In the genomic region with DNA sequence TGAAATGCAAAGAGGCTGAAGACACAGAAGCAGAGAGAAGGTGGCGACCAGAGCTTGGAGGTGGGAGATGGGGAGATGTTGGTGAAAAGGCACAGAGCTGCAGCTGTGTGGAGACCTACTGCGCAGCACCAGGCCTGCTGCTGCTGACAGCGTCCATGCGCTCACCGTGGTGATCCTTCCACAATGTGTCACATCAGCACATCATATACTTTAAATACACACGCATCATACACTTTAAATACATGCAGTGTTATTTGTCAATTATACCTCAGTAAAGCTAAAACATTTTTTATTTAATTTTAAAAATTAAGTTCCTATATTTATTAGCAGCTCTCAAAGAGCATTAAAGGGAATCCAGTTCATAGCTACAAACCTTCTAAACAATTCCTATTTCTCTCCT, we compare ENCODE assay signal across 25 cellular contexts.
DNase-seq lines count a peak whose midpoint lies in the region; ATAC-seq, FAIRE-seq and TF ChIP-seq lines count a peak whose summit lies in the region.
"Had no signal": no experiment of that assay in that cellular context is flagged by ENCODE, and none has a peak within 500 bp of the region (broad histone marks: within the 10 kb centered on the region; RNA-seq: fewer than 3 reads in every experiment).

No MANE protein-coding gene starts in this region.

- H3K9ac ChIP-seq in HepG2 (ENCODE audit: insufficient read depth, low read depth, low read length) (no peak overlapping the region), K562 (ENCODE audit: insufficient read depth in 1 of 2, low read depth in 2 of 2, low read length in 2 of 2) (no peak overlapping the region), neural progenitor cell (no peak overlapping the region), mesenchymal stem cell (ENCODE audit: low read length) (no peak overlapping the region)
- H3K9ac ChIP-seq: BLaER1 had no signal

- no peaks in the 10 kb centered on the region for H3K79me1 ChIP-seq in mesenchymal stem cell (replicated peaks; ENCODE audit: low read length, poor library complexity, severe bottlenecking)

- H3K14ac ChIP-seq in mesenchymal stem cell (ENCODE audit: low read length in 2 of 2) = no peak overlapping the region

- no peak overlapping the region for H2BK12ac ChIP-seq in mesenchymal stem cell (ENCODE audit: low read length in 2 of 2)

- H3K4me1 Mint-ChIP-seq in mesothelial cell of epicardium (peaks cover 15% of the 10 kb centered on the region), neural progenitor cell (peaks cover 46% of the 10 kb centered on the region)
- H3K4me1 Mint-ChIP-seq: CD14-positive monocyte; CD4-positive, CD25-positive, alpha-beta regulatory T cell; CD8-positive, alpha-beta memory T cell had no signal

- no peak overlapping the region for H2BK120ac ChIP-seq in mesenchymal stem cell (ENCODE audit: low read depth, low read length)

- DNase-seq in HepG2 (ENCODE audit: low spot score) (no peak), right lobe of liver (no peak), K562 (ENCODE audit: extremely low read depth in 1 of 4, low spot score in 3 of 4) (no peak), mesothelial cell of epicardium (ENCODE audit: low spot score in 2 of 2, unreplicated experiment in 2 of 2) (no peak), neural progenitor cell (ENCODE audit: low spot score) (no peak), mesenchymal stem cell (no peak), pons (ENCODE audit: low spot score) (no peak), D341Med (ENCODE audit: low spot score) (no peak)
- DNase-seq: 8988T; ACHN; BE2C; C1 segment of cervical spinal cord; CD4-positive, alpha-beta memory T cell; CD4-positive, CD25-positive, alpha-beta regulatory T cell; CD8-positive, alpha-beta memory T cell; COR-L47; DMS79 treated with DMSO at 0.1 percent for 48 hours; GF-D8 had no signal

- intact Hi-C loops in HepG2 (cut with micrococcal nuclease; ENCODE audit: unreplicated experiment) (no loop called here), right lobe of liver (cut with DNase I) (no loop called here), K562 (cut with micrococcal nuclease) (no loop called here)

- TF ChIP-seq CTCF in HepG2 (CRISPR knock-in tag; IDR thresholded peaks at IDR 0.05) (no peak), right lobe of liver (IDR thresholded peaks at IDR 0.05) (no peak), K562 (IDR thresholded peaks at IDR 0.05 in 2 of 3, conservative IDR thresholded peaks at IDR 0.05 in 1 of 3; ENCODE audit: insufficient read depth in 2 of 3, low read depth in 1 of 3, low read length in 3 of 3) (no peak), mesothelial cell of epicardium (IDR thresholded peaks at IDR 0.05; ENCODE audit: unreplicated experiment) (no peak), neural progenitor cell (IDR thresholded peaks at IDR 0.05) (no peak)

- CTCF ChIA-PET in HepG2 (lab: Yijun Ruan, JAX; ENCODE audit: low intra/inter-chr PET ratio, low total read pairs) (no interaction called here), K562 (lab: Yijun Ruan, JAX; ENCODE audit: low intra/inter-chr PET ratio) (no interaction called here)

- H3K4ac ChIP-seq in mesenchymal stem cell (ENCODE audit: low read depth in 1 of 2, low read length in 2 of 2) = no peak overlapping the region

- H3K4me2 ChIP-seq in HepG2 (ENCODE audit: low read depth, low read length) (no peak overlapping the region), K562 (ENCODE audit: insufficient read depth, low read length) (no peak overlapping the region), neural progenitor cell (no peak overlapping the region), mesenchymal stem cell (ENCODE audit: low read length, poor library complexity, severe bottlenecking) (no peak overlapping the region)

- H3K27ac Mint-ChIP-seq in mesothelial cell of epicardium (peak overlapping the region; percentile 47), neural progenitor cell (peak overlapping the region; percentile 85)
- H3K27ac Mint-ChIP-seq: CD4-positive, CD25-positive, alpha-beta regulatory T cell; CD8-positive, alpha-beta memory T cell had no signal

- no peaks in the 10 kb centered on the region for H4K20me1 ChIP-seq in HepG2 (ENCODE audit: insufficient read depth, low read length)
- H4K20me1 ChIP-seq in K562 (replicated peaks; ENCODE audit: control insufficient read depth, insufficient read depth, low read length) = no peaks in the 10 kb centered on the region; the same call in 1 of the 2 replicates
- no peaks in the 10 kb centered on the region for H4K20me1 ChIP-seq in neural progenitor cell (ENCODE audit: low read depth)
- H4K20me1 ChIP-seq: BLaER1 had no signal

- no peak overlapping the region for H3K4me3 Mint-ChIP-seq in mesothelial cell of epicardium
- no peak overlapping the region for H3K4me3 Mint-ChIP-seq in neural progenitor cell
- H3K4me3 Mint-ChIP-seq: CD14-positive monocyte; CD4-positive, alpha-beta memory T cell; CD4-positive, CD25-positive, alpha-beta regulatory T cell; CD8-positive, alpha-beta memory T cell had no signal

- H3K27ac ChIP-seq in HepG2 (ENCODE audit: extremely low read length, insufficient read depth, low read length) (no peak overlapping the region), right lobe of liver (no peak overlapping the region), K562 (ENCODE audit: extremely low read depth, low read depth, low read length) (no peak overlapping the region), neural progenitor cell (no peak overlapping the region), mesenchymal stem cell (ENCODE audit: low read length, poor library complexity, severe bottlenecking) (no peak overlapping the region)
- H3K27ac ChIP-seq: BLaER1 had no signal

- H2BK15ac ChIP-seq in mesenchymal stem cell (ENCODE audit: low read depth, poor library complexity, severe bottlenecking) = no peak overlapping the region

- 80% methylated on average over 6 of the region's 6 CpGs for WGBS in HepG2 (ENCODE audit: low lambda C conversion rate)
- 93% methylated on average over 5 of the region's 6 CpGs for WGBS in right lobe of liver (ENCODE audit: insufficient coverage, low coverage, low lambda C conversion rate, missing lambda C conversion rate)
- 1% methylated on average over 6 of the region's 6 CpGs for WGBS in K562 (ENCODE audit: insufficient coverage, low coverage, missing lambda C conversion rate)
- 100% methylated on average over 4 of the region's 6 CpGs for WGBS in mesenchymal stem cell

- no peak overlapping the region for H2AFZ ChIP-seq in HepG2 (ENCODE audit: low read length)
- no peak overlapping the region for H2AFZ ChIP-seq in K562 (ENCODE audit: low read depth, low read length)
- no peak overlapping the region for H2AFZ ChIP-seq in neural progenitor cell (replicated peaks)
- H2AFZ ChIP-seq in mesenchymal stem cell (ENCODE audit: low read depth, low read length) = no peak overlapping the region

- H2AK5ac ChIP-seq in mesenchymal stem cell (ENCODE audit: low read length, severe bottlenecking) = no peak overlapping the region

- H3K27me3 ChIP-seq in HepG2 (ENCODE audit: control insufficient read depth in 1 of 2, insufficient read depth in 2 of 2, low read length in 2 of 2) = peaks cover 2 to 48% of the 10 kb centered on the region in 2 experiments; a peak in 4 of 5 replicates
- no peaks in the 10 kb centered on the region for H3K27me3 ChIP-seq in right lobe of liver
- peaks cover 50 to 81% of the 10 kb centered on the region in 2 experiments for H3K27me3 ChIP-seq in K562 (ENCODE audit: control insufficient read depth in 2 of 2, insufficient read depth in 2 of 2, low read length in 2 of 2)
- H3K27me3 ChIP-seq in neural progenitor cell = no peaks in the 10 kb centered on the region
- H3K27me3 ChIP-seq in mesenchymal stem cell (ENCODE audit: control insufficient read depth in 1 of 2, insufficient read depth in 1 of 2, low read length in 2 of 2) = peaks cover 0 to 7% of the 10 kb centered on the region in 2 experiments
- H3K27me3 ChIP-seq: BE2C, BLaER1 had no signal

- H3K9me3 ChIP-seq in HepG2 (ENCODE audit: low read length) (no peaks in the 10 kb centered on the region), right lobe of liver (no peaks in the 10 kb centered on the region), K562 (replicated peaks; ENCODE audit: control insufficient read depth, insufficient read depth, low read depth, low read length) (no peaks in the 10 kb centered on the region), neural progenitor cell (ENCODE audit: low read depth) (no peaks in the 10 kb centered on the region), mesenchymal stem cell (ENCODE audit: control insufficient read depth, low read length) (no peaks in the 10 kb centered on the region)
- H3K9me3 ChIP-seq: BE2C, BLaER1 had no signal

- ATAC-seq in HepG2 (no peak), right lobe of liver (no peak), K562 (no peak)

- TF ChIP-seq POLR2A in HepG2 (IDR thresholded peaks at IDR 0.05; ENCODE audit: insufficient read depth in 1 of 2, low read depth in 2 of 2, low read length in 2 of 2) (no peak), right lobe of liver (IDR thresholded peaks at IDR 0.05) (no peak), K562 (conservative IDR thresholded peaks at IDR 0.05) (no peak)

- no peak for FAIRE-seq in HepG2 (lab: Jason Lieb, UNC)
- FAIRE-seq in K562 (lab: Jason Lieb, UNC) = no peak
- FAIRE-seq: A204.1, D721Med, G401.6, GM12891, GM19239 had no signal

- H3K23ac ChIP-seq in mesenchymal stem cell (ENCODE audit: low read length in 2 of 2) = no peak overlapping the region

- H3K36me3 ChIP-seq in HepG2 (replicated peaks in 1 of 2; ENCODE audit: control insufficient read depth in 1 of 2, insufficient read depth in 2 of 2, low read length in 2 of 2) (no peaks in the 10 kb centered on the region), right lobe of liver (no peaks in the 10 kb centered on the region), K562 (ENCODE audit: control insufficient read depth, insufficient read depth, low read length) (no peaks in the 10 kb centered on the region), neural progenitor cell (no peaks in the 10 kb centered on the region), mesenchymal stem cell (ENCODE audit: control insufficient read depth in 1 of 2, insufficient read depth in 2 of 2, low read depth in 1 of 2, low read length in 2 of 2) (no peaks in the 10 kb centered on the region)
- H3K36me3 ChIP-seq: BE2C, BLaER1 had no signal

- H3K9me1 ChIP-seq in K562 (ENCODE audit: control insufficient read depth, insufficient read depth, low read length) = no peaks in the 10 kb centered on the region

- POLR2A ChIA-PET in HepG2 (lab: Yijun Ruan, JAX) (no interaction called here), K562 (lab: Yijun Ruan, JAX) (no interaction called here)

- in situ Hi-C loops in HepG2 (cut with HindIII; ENCODE audit: extremely low pct_ligation_motif_present, low pct_unique_long_range_greater_than_20kb) = no loop called here
- in situ Hi-C loops in K562 (cut with MboI) = no loop called here

- no peak overlapping the region for H4K91ac ChIP-seq in mesenchymal stem cell (ENCODE audit: low read length)

- H3F3A ChIP-seq in neural progenitor cell (ENCODE audit: low read depth) = no peaks in the 10 kb centered on the region

- TF ChIP-seq EP300 in HepG2 (IDR thresholded peaks at IDR 0.05; ENCODE audit: low read depth in 2 of 2, low read length in 2 of 2) (no peak), HepG2 (CRISPR knock-in tag; IDR thresholded peaks at IDR 0.05; ENCODE audit: borderline replicate concordance) (no peak), K562 (IDR thresholded peaks at IDR 0.05; ENCODE audit: low read length) (no peak)

- no peak overlapping the region for H3K18ac ChIP-seq in mesenchymal stem cell (ENCODE audit: low read depth in 1 of 2, low read length in 2 of 2)

- no peaks in the 10 kb centered on the region for H3K79me2 ChIP-seq in HepG2 (ENCODE audit: insufficient read depth, low read length)
- H3K79me2 ChIP-seq in K562 (ENCODE audit: control insufficient read depth, insufficient read depth, low read length) = no peaks in the 10 kb centered on the region
- H3K79me2 ChIP-seq in neural progenitor cell (ENCODE audit: low read depth) = no peaks in the 10 kb centered on the region

- H3K4me1 ChIP-seq in HepG2 (ENCODE audit: insufficient read depth, low read length) (peaks cover 19% of the 10 kb centered on the region), right lobe of liver (no peaks in the 10 kb centered on the region), K562 (replicated peaks in 1 of 2; ENCODE audit: control insufficient read depth in 2 of 2, insufficient read depth in 2 of 2, low read length in 2 of 2) (no peaks in the 10 kb centered on the region), neural progenitor cell (peaks cover 11% of the 10 kb centered on the region), mesenchymal stem cell (ENCODE audit: control insufficient read depth, insufficient read depth, low read depth, low read length) (peaks cover 2% of the 10 kb centered on the region)
- H3K4me1 ChIP-seq: BE2C had no signal

- H3K9me3 Mint-ChIP-seq in mesothelial cell of epicardium (no peaks in the 10 kb centered on the region), neural progenitor cell (no peaks in the 10 kb centered on the region)
- H3K9me3 Mint-ChIP-seq: CD8-positive, alpha-beta memory T cell had no signal

- H4K8ac ChIP-seq in mesenchymal stem cell (ENCODE audit: low read length) = no peak overlapping the region

- no peak for TF ChIP-seq RAD21 in HepG2 (CRISPR knock-in tag; IDR thresholded peaks at IDR 0.05)
- TF ChIP-seq RAD21 in K562 (CRISPR knock-in tag; conservative IDR thresholded peaks at IDR 0.05 in 1 of 2, IDR thresholded peaks at IDR 0.05 in 1 of 2) = no peak

- H3K36me3 Mint-ChIP-seq in mesothelial cell of epicardium (no peaks in the 10 kb centered on the region), neural progenitor cell (no peaks in the 10 kb centered on the region)
- H3K36me3 Mint-ChIP-seq: CD14-positive monocyte; CD4-positive, alpha-beta memory T cell; CD4-positive, CD25-positive, alpha-beta regulatory T cell; CD8-positive, alpha-beta memory T cell had no signal

- BruUV-seq in HepG2 (replicated peaks; lab: Mats Ljungman, UMichigan) = no TSS peak
- BruUV-seq in K562 (replicated peaks; lab: Mats Ljungman, UMichigan) = no TSS peak

- no peak overlapping the region for H2BK5ac ChIP-seq in mesenchymal stem cell (ENCODE audit: low read depth, low read length, poor library complexity, severe bottlenecking)

- H3K4me3 ChIP-seq in HepG2 (replicated peaks in 1 of 3; ENCODE audit: insufficient read depth in 1 of 3, low read depth in 2 of 3, low read length in 3 of 3) (no peak overlapping the region), right lobe of liver (no peak overlapping the region), K562 (no peak overlapping the region), neural progenitor cell (no peak overlapping the region), mesenchymal stem cell (ENCODE audit: insufficient read depth in 1 of 2, low read depth in 1 of 2, low read length in 2 of 2) (no peak overlapping the region)
- H3K4me3 ChIP-seq: BLaER1 had no signal

- H3K27me3 Mint-ChIP-seq in mesothelial cell of epicardium (ENCODE audit: low read depth) (peaks cover 11% of the 10 kb centered on the region), neural progenitor cell (ENCODE audit: insufficient read depth, low read depth) (peaks cover 9% of the 10 kb centered on the region)
- H3K27me3 Mint-ChIP-seq: CD4-positive, CD25-positive, alpha-beta regulatory T cell had no signal
